In the genomic region with DNA sequence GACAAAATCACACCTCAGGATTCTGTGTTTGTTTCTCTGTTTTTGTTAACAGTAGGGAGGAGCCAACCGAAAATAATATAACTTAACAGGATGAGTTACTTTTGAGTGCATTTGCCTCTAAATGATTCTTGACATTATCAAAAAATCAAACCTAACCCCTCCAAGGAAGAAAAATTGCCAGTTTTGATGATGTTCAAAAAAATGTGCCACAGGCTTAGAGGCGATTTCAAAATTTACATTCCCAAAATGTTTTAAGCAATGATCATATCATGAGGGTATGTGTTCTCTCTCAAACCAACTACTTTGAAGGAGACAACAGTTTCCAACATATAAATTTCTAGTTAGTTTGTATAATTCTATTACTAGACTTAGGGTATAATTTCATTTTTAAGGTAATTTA, we compare ENCODE assay signal across 18 cellular contexts. TPM values are rescaled to one million over a fixed set of nuclear protein-coding genes. Genes with fewer than 3 reads are reported as not detected.
A peak's percentile ranks its signal among the peaks of the same experiment; 100 is the strongest.
DNase-seq lines count a peak whose midpoint lies in the region; ATAC-seq and TF ChIP-seq lines count a peak whose summit lies in the region.
"Had no signal": no experiment of that assay in that cellular context is flagged by ENCODE, and none has a peak within 500 bp of the region (broad histone marks: within the 10 kb centered on the region; RNA-seq: fewer than 3 reads in every experiment).

No MANE protein-coding gene starts in this region.

- no peak overlapping the region for H2BK120ac ChIP-seq in IMR-90 (ENCODE audit: low read depth, low read length)

- dilution Hi-C loops in IMR-90 (cut with HindIII; ENCODE audit: low sequenced_read_pairs, unreplicated experiment): no loop called here

- peak overlapping the region; percentile 95 for H2BK5ac ChIP-seq in IMR-90 (ENCODE audit: low read depth, low read length, poor library complexity, severe bottlenecking)

- in situ Hi-C loops in IMR-90 (cut with MboI; ENCODE audit: low sequenced_read_pairs): loop anchor here (25.0 kb wide), 1 partner anchor 1153 kb away; a partner anchor contains a TSS

- H3K4me1 ChIP-seq in IMR-90 (ENCODE audit: control insufficient read depth, insufficient read depth, low read length) (peaks cover 8% of the 10 kb centered on the region), esophagus squamous epithelium (peaks cover 0 to 13% (median 7%) of the 10 kb centered on the region in 3 donors), uterus (peaks cover 0 to 5% of the 10 kb centered on the region in 2 donors)
- H3K4me1 ChIP-seq: BLaER1 treated with 17β-estradiol and CSF1 and Interleukin-3, amounts not matched to agents 10 nM and 100 nM had no signal

- TF ChIP-seq CTCF in IMR-90 (conservative IDR thresholded peaks at IDR 0.05; ENCODE audit: low read depth, low read length) (no peak), esophagus squamous epithelium (IDR thresholded peaks at IDR 0.05) (no peak), osteocyte (IDR thresholded peaks at IDR 0.05) (no peak), uterus (IDR thresholded peaks at IDR 0.05) (no peak)

- DNase-seq in IMR-90 (peak; percentile 38), esophagus squamous epithelium (lab: John Stamatoyannopoulos, UW) (no peak), osteocyte (ENCODE audit: extremely low spot score, unreplicated experiment) (no peak), uterus (no peak), foreskin melanocyte (no peak), cortex of kidney (lab: John Stamatoyannopoulos, UW) (no peak)
- no peak for DNase-seq in activated CD4-positive, alpha-beta T cell treated with anti-CD3 and anti-CD28 coated beads, Interleukin-2, amount 50 U/mL, for 1 hour
- DNase-seq: activated CD4-positive, alpha-beta memory T cell treated with anti-CD3 and anti-CD28 coated beads, Interleukin-2, amount 10 ng/mL, durations not matched to agents 7 days and 5 days; activated T-cell treated with anti-CD3 and anti-CD28 coated beads, Interleukin-2, amount 50 U/mL, for 24 hours; erythroblast; NCI-H1436; SJCRH30; stimulated activated naive CD4-positive, alpha-beta T cell treated with Interleukin-2 at 50 U/mL for 16 hours; T-helper 2 cell; WERI-Rb-1 had no signal

- peak overlapping the region; percentile 97 for H3K27ac Mint-ChIP-seq in osteocyte (ENCODE audit: unreplicated experiment)
- H3K27ac Mint-ChIP-seq: activated CD4-positive, alpha-beta memory T cell treated with anti-CD3 and anti-CD28 coated beads, Interleukin-2, amount 10 ng/mL, durations not matched to agents 7 days and 5 days; activated naive CD8-positive, alpha-beta T cell; activated T-cell treated with anti-CD3 and anti-CD28 coated beads, Interleukin-2, amount 50 U/mL, for 24 hours had no signal

- H3K36me3 ChIP-seq in IMR-90 (ENCODE audit: control insufficient read depth, insufficient read depth, low read length) (no peaks in the 10 kb centered on the region), esophagus squamous epithelium (no peaks in the 10 kb centered on the region), uterus (no peaks in the 10 kb centered on the region)
- H3K36me3 ChIP-seq: BLaER1 treated with 17β-estradiol and CSF1 and Interleukin-3, amounts not matched to agents 10 nM and 100 nM; right atrium auricular region; WERI-Rb-1 had no signal

- H3K4me1 Mint-ChIP-seq in osteocyte (ENCODE audit: unreplicated experiment): peaks cover 64% of the 10 kb centered on the region
- H3K4me1 Mint-ChIP-seq: activated CD4-positive, alpha-beta memory T cell treated with anti-CD3 and anti-CD28 coated beads, Interleukin-2, amount 10 ng/mL, durations not matched to agents 7 days and 5 days had no signal

- H3K36me3 Mint-ChIP-seq in osteocyte (ENCODE audit: unreplicated experiment): peaks cover 63% of the 10 kb centered on the region
- H3K36me3 Mint-ChIP-seq: activated naive CD8-positive, alpha-beta T cell had no signal

- peak overlapping the region; percentile 95 for H3K4me3 Mint-ChIP-seq in osteocyte (ENCODE audit: unreplicated experiment)
- H3K4me3 Mint-ChIP-seq: activated CD4-positive, alpha-beta memory T cell treated with anti-CD3 and anti-CD28 coated beads, Interleukin-2, amount 10 ng/mL, durations not matched to agents 7 days and 5 days; activated naive CD8-positive, alpha-beta T cell; activated T-cell treated with anti-CD3 and anti-CD28 coated beads, Interleukin-2, amount 50 U/mL, for 24 hours had no signal

- no peak overlapping the region for H2AFZ ChIP-seq in IMR-90 (replicated peaks; ENCODE audit: low read length, poor library complexity)

- no peak overlapping the region for H2AK5ac ChIP-seq in IMR-90 (ENCODE audit: low read depth, low read length)

- CTCF ChIA-PET in IMR-90 (lab: Yijun Ruan, JAX): no interaction called here

- H3K27me3 Mint-ChIP-seq in osteocyte (ENCODE audit: unreplicated experiment): no peaks in the 10 kb centered on the region

- H4K20me1 ChIP-seq in IMR-90 (ENCODE audit: insufficient read depth, low read length): no peaks in the 10 kb centered on the region
- H4K20me1 ChIP-seq: BLaER1 treated with 17β-estradiol and CSF1 and Interleukin-3, amounts not matched to agents 10 nM and 100 nM had no signal

- H3K18ac ChIP-seq in IMR-90 (ENCODE audit: low read depth, low read length): peak overlapping the region; percentile 78; the same call in 1 of the 2 replicates

- no peaks in the 10 kb centered on the region for H3K9me3 Mint-ChIP-seq in osteocyte (ENCODE audit: unreplicated experiment)
- H3K9me3 Mint-ChIP-seq: activated CD4-positive, alpha-beta memory T cell treated with anti-CD3 and anti-CD28 coated beads, Interleukin-2, amount 10 ng/mL, durations not matched to agents 7 days and 5 days; activated T-cell treated with anti-CD3 and anti-CD28 coated beads, Interleukin-2, amount 50 U/mL, for 24 hours had no signal

- peaks cover 4 to 24% of the 10 kb centered on the region in 2 experiments; a peak in 3 of 4 replicates for H3K79me1 ChIP-seq in IMR-90 (ENCODE audit: low read depth in 1 of 2, low read length in 2 of 2)

- TF ChIP-seq POLR2A in IMR-90 (IDR thresholded peaks at IDR 0.05; ENCODE audit: low read depth, low read length) (no peak), esophagus squamous epithelium (IDR thresholded peaks at IDR 0.05) (no peak), uterus (IDR thresholded peaks at IDR 0.05) (no peak)

- H4K8ac ChIP-seq in IMR-90 (ENCODE audit: low read depth in 2 of 2, low read length in 2 of 2): peak overlapping the region; percentile 23 to 80; a peak in 3 of 4 replicates

- peak overlapping the region; percentile 30; the same call in 1 of the 2 replicates for H3K4ac ChIP-seq in IMR-90 (ENCODE audit: low read depth, low read length)

- H4K5ac ChIP-seq in IMR-90 (ENCODE audit: low read depth, low read length): no peak overlapping the region

- no peak overlapping the region for H3K23ac ChIP-seq in IMR-90 (ENCODE audit: low read depth, low read length)

- H3K9me1 ChIP-seq in IMR-90 (ENCODE audit: insufficient read depth, low read length): no peaks in the 10 kb centered on the region; the same call in 1 of the 2 replicates

- no TSS peak for BruUV-seq in IMR-90 (replicated peaks; lab: Mats Ljungman, UMichigan)

- H3K27me3 ChIP-seq in IMR-90 (ENCODE audit: control insufficient read depth, insufficient read depth, low read length) (no peaks in the 10 kb centered on the region), esophagus squamous epithelium (no peaks in the 10 kb centered on the region), uterus (no peaks in the 10 kb centered on the region)
- H3K27me3 ChIP-seq: right atrium auricular region, SJCRH30 had no signal

- H4K91ac ChIP-seq in IMR-90 (ENCODE audit: insufficient read depth, low read depth, low read length): 0 out of 2 replicates have a peak overlapping the region, but pooled peaks have one; percentile 62

- POLR2A ChIA-PET in IMR-90 (lab: Charles Lee; ENCODE audit: unreplicated experiment): interaction anchor here (0.6 kb wide), 1 partner anchor 140 kb away, joined by 3 read pairs; no protein-coding TSS in a partner anchor

- H3K9ac ChIP-seq in IMR-90 (ENCODE audit: low read depth, low read length): peak overlapping the region; percentile 38; the same call in 1 of the 2 replicates
- H3K9ac ChIP-seq: BLaER1 treated with 17β-estradiol and CSF1 and Interleukin-3, amounts not matched to agents 10 nM and 100 nM had no signal

- ATAC-seq in IMR-90 (ENCODE audit: low read depth): peak; percentile 15; the same call in 1 of the 2 replicates

- H2AK9ac ChIP-seq in IMR-90 (replicated peaks; ENCODE audit: low read depth, low read length, poor library complexity): no peak overlapping the region

- no CpG with 5 or more reads among the region's 2 CpGs for WGBS in IMR-90 (ENCODE audit: extremely low coverage in 2 of 2, insufficient read length in 1 of 2), 2 experiments
- WGBS in esophagus squamous epithelium, 2 donors: 70 to 73% methylated on average over 2 of the region's 2 CpGs

- intact Hi-C loops in IMR-90 (cut with micrococcal nuclease): loop anchor here (5.0 kb wide), 1 partner anchor 117 kb away; no protein-coding TSS in a partner anchor
- intact Hi-C loops in esophagus squamous epithelium (cut with DNase I): no loop called here
- intact Hi-C loops in uterus (cut with DNase I; ENCODE audit: low total_unique reads): no loop called here

- peak overlapping the region; percentile 75 for H3K4me2 ChIP-seq in IMR-90 (ENCODE audit: low read depth, low read length)
- H3K4me2 ChIP-seq: BLaER1 treated with 17β-estradiol and CSF1 and Interleukin-3, amounts not matched to agents 10 nM and 100 nM had no signal

- H3K4me3 ChIP-seq in IMR-90 (ENCODE audit: insufficient read depth, low read depth, low read length) (no peak overlapping the region), esophagus squamous epithelium (no peak overlapping the region), uterus (no peak overlapping the region)
- H3K4me3 ChIP-seq: BLaER1 treated with 17β-estradiol and CSF1 and Interleukin-3, amounts not matched to agents 10 nM and 100 nM; right atrium auricular region; SJCRH30 had no signal

- H2BK20ac ChIP-seq in IMR-90 (ENCODE audit: low read depth, low read length): 0 out of 2 replicates have a peak overlapping the region, but pooled peaks have one; percentile 54

- H3K56ac ChIP-seq in IMR-90 (ENCODE audit: extremely low read depth, insufficient read depth, low read length): peak overlapping the region; percentile 46; the same call in 1 of the 2 replicates

- no peaks in the 10 kb centered on the region for H3K9me3 ChIP-seq in IMR-90 (ENCODE audit: control insufficient read depth, insufficient read depth, low read length)
- no peaks in the 10 kb centered on the region for H3K9me3 ChIP-seq in esophagus squamous epithelium
- no peaks in the 10 kb centered on the region for H3K9me3 ChIP-seq in uterus
- H3K9me3 ChIP-seq: BLaER1 treated with 17β-estradiol and CSF1 and Interleukin-3, amounts not matched to agents 10 nM and 100 nM; right atrium auricular region; SJCRH30 had no signal

- H2BK15ac ChIP-seq in IMR-90 (ENCODE audit: low read depth, low read length): no peak overlapping the region

- TF ChIP-seq RAD21 in IMR-90 (IDR thresholded peaks at IDR 0.05; ENCODE audit: low read length): no peak

- H3K14ac ChIP-seq in IMR-90 (replicated peaks; ENCODE audit: low read depth, low read length): no peak overlapping the region

- H3K27ac ChIP-seq in IMR-90 (ENCODE audit: insufficient read depth, low read length) (peak overlapping the region; percentile 32; the same call in 1 of the 2 replicates), esophagus squamous epithelium (peak overlapping the region in 3 of 4 donors; percentile 36 to 79 (median 73)), uterus (peak overlapping the region; percentile 72 to 90)
- H3K27ac ChIP-seq: BLaER1 treated with 17β-estradiol and CSF1 and Interleukin-3, amounts not matched to agents 10 nM and 100 nM; WERI-Rb-1 had no signal

RNA-seq across cellular contexts. Expression of a gene that starts 6.7 kb away (rescaled TPM):
- total RNA-seq in IMR-90 (2012; rRNA removed) (96.7 and 97.3 TPM in 2 replicates), esophagus squamous epithelium (10 to 100 TPM in 1 of 4 donors, 1 to 10 TPM in 2, under 1 TPM in 1; 0.30 to 19.8 (median 4.1) TPM), osteocyte (528 and 587 TPM in 2 replicates), uterus (10 to 100 TPM; 11.3 to 37.5 (median 20.9) TPM)
- polyA plus RNA-seq in IMR-90 (2012; rRNA removed): 46.2 and 71.4 TPM in 2 replicates
- polyA plus RNA-seq in IMR-90 (2012; cell fraction: cytosol; rRNA removed): 14.7 and 55.4 TPM in 2 replicates
- 58.3 and 90.7 TPM in 2 replicates for polyA plus RNA-seq in IMR-90 (2012; cell fraction: nucleus; rRNA removed; ENCODE audit: low replicate concordance)
- total RNA-seq: activated CD4-positive, alpha-beta memory T cell treated with anti-CD3 and anti-CD28 coated beads, Interleukin-2, amount 10 ng/mL, durations not matched to agents 7 days and 5 days had no signal
